Comparison of ENCODE assay signal across 23 cellular contexts in the genomic region with DNA sequence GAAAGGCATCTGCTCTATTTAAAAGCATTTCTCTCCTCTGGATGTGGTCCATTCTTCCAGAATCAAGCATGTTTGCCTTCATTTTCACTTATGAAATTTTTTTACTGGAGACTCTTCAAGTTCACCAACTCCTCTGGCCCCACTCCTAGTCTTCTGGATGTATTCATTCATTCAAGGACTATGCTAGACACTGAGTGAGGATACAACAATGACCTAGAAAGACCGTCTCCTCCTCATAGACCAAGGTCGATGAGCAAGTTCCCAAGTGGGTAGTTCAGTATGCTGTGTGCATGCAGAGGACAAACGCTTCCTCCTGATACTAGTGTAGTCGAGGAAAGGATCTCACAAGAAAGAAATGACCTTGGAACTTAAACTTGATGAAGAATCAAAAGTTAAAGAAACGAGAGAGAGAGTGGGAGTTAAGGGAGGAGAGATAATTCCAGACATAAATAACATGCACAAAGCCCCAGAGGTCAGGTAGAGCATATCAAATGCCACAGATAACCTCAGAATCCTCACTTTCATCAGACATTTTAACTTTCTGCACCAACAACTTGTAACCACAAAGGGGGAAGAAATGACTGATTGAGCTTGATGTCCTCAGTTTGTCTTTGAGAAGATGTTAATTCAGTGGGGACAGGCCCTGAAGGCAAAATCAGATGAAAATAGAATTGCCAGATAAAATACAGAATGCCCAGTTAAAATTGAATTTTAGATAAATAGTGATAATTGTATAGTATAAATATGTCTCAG.
DNase-seq lines count a peak whose midpoint lies in the region.
"Had no signal": no experiment of that assay in that cellular context is flagged by ENCODE, and none has a peak within 500 bp of the region (broad histone marks: within the 10 kb centered on the region; RNA-seq: fewer than 3 reads in every experiment).

No MANE protein-coding gene starts in this region.

- no peaks in the 10 kb centered on the region for H3K27me3 Mint-ChIP-seq in T-helper 2 cell treated with Interferon-gamma antibody and Interleukin-4, amounts not matched to agents 5 μg/mL and 100 μg/mL, for 36 hours (ENCODE audit: low read depth)
- H3K27me3 Mint-ChIP-seq in stimulated activated naive CD8-positive, alpha-beta T cell treated with anti-CD3 and anti-CD28 coated beads, Interleukin-15, Interleukin-2, amounts not matched to agents 100 ng/mL and 50 ng/mL, for 24 hours, result peaks cover 16% of the 10 kb centered on the region
- peaks cover 8 to 15% of the 10 kb centered on the region in 2 donors for H3K27me3 Mint-ChIP-seq in CD8-positive, alpha-beta memory T cell
- H3K27me3 Mint-ChIP-seq: activated CD4-positive, alpha-beta memory T cell treated with anti-CD3 and anti-CD28 coated beads, Interleukin-2, amount 10 ng/mL, durations not matched to agents 7 days and 5 days had no signal

- CTCF ChIA-PET in CD8-positive, alpha-beta memory T cell (lab: Charles Lee), result no interaction called here

- H3K4me1 Mint-ChIP-seq in T-helper 2 cell treated with Interferon-gamma antibody and Interleukin-4, amounts not matched to agents 5 μg/mL and 100 μg/mL, for 36 hours (ENCODE audit: low read depth), result peaks cover 17% of the 10 kb centered on the region
- peaks cover 32% of the 10 kb centered on the region for H3K4me1 Mint-ChIP-seq in stimulated activated naive CD8-positive, alpha-beta T cell treated with anti-CD3 and anti-CD28 coated beads, Interleukin-15, Interleukin-2, amounts not matched to agents 100 ng/mL and 50 ng/mL, for 24 hours (ENCODE audit: low read depth)
- no peaks in the 10 kb centered on the region for H3K4me1 Mint-ChIP-seq in CD8-positive, alpha-beta memory T cell
- H3K4me1 Mint-ChIP-seq: activated naive CD4-positive, alpha-beta T cell treated with anti-CD3 and anti-CD28 coated beads, Interleukin-2, amount 50 U/mL, for 24 hours; central memory CD8-positive, alpha-beta T cell; IgD-negative memory B cell had no signal

- no peak overlapping the region for H3K27ac ChIP-seq in CD8-positive, alpha-beta memory T cell (ENCODE audit: low read depth, low read length)
- H3K27ac ChIP-seq: GM23248, neutrophil, WERI-Rb-1 had no signal

- peaks cover 4% of the 10 kb centered on the region for H3K27me3 ChIP-seq in CD8-positive, alpha-beta memory T cell (ENCODE audit: insufficient read depth, low read length, poor library complexity, severe bottlenecking)
- H3K27me3 ChIP-seq: neutrophil, thyroid gland had no signal

- peak; percentile 9 for DNase-seq in activated CD4-positive, alpha-beta T cell treated with anti-CD3 and anti-CD28 coated beads for 48 hours
- no peak for DNase-seq in activated CD4-positive, alpha-beta T cell treated with anti-CD3 and anti-CD28 coated beads, Interleukin-2, amount 50 U/mL, for 4 hours
- peak; percentile 24 for DNase-seq in T-helper 2 cell treated with Interferon-gamma antibody and Interleukin-4, amounts not matched to agents 5 μg/mL and 100 μg/mL, for 36 hours (ENCODE audit: low spot score)
- DNase-seq in left kidney (ENCODE audit: low read depth, low spot score), result peak; percentile 19
- DNase-seq in stimulated activated CD4-positive, alpha-beta T cell treated with anti-CD3 and anti-CD28 coated beads, Interleukin-1b, Interleukin-23, amount 100 ng/mL, for 48 hours, result no peak
- no peak for DNase-seq in NCI-H446 treated with DMSO at 0.1 percent for 48 hours (lab: John Stamatoyannopoulos, UW)
- no peak for DNase-seq in CD8-positive, alpha-beta memory T cell
- DNase-seq: 8988T; activated CD4-positive, alpha-beta memory T cell treated with anti-CD3 and anti-CD28 coated beads, Interleukin-2, amount 10 ng/mL, durations not matched to agents 7 days and 5 days; activated T-cell treated with anti-CD3 and anti-CD28 coated beads, Interleukin-2, amount 50 U/mL, for 1 hour; DMS53; GM23248; HFFc6; mammary epithelial cell; NCI-H2081 treated with DMSO at 0.1 percent for 48 hours; thyroid gland; WERI-Rb-1 had no signal

- H3K4me3 Mint-ChIP-seq in T-helper 2 cell treated with Interferon-gamma antibody and Interleukin-4, amounts not matched to agents 5 μg/mL and 100 μg/mL, for 36 hours, result peak overlapping the region; percentile 2
- peak overlapping the region; percentile 12 for H3K4me3 Mint-ChIP-seq in stimulated activated naive CD8-positive, alpha-beta T cell treated with anti-CD3 and anti-CD28 coated beads, Interleukin-15, Interleukin-2, amounts not matched to agents 100 ng/mL and 50 ng/mL, for 24 hours
- H3K4me3 Mint-ChIP-seq in CD8-positive, alpha-beta memory T cell, result no peak overlapping the region
- H3K4me3 Mint-ChIP-seq: activated CD4-positive, alpha-beta memory T cell treated with anti-CD3 and anti-CD28 coated beads, Interleukin-2, amount 10 ng/mL, durations not matched to agents 7 days and 5 days; activated naive CD4-positive, alpha-beta T cell treated with anti-CD3 and anti-CD28 coated beads, Interleukin-2, amount 50 U/mL, for 24 hours; central memory CD8-positive, alpha-beta T cell; HFFc6; IgD-negative memory B cell had no signal

- H3K36me3 Mint-ChIP-seq in T-helper 2 cell treated with Interferon-gamma antibody and Interleukin-4, amounts not matched to agents 5 μg/mL and 100 μg/mL, for 36 hours (ENCODE audit: low read depth), result peaks cover 3% of the 10 kb centered on the region
- peaks cover 7% of the 10 kb centered on the region for H3K36me3 Mint-ChIP-seq in stimulated activated naive CD8-positive, alpha-beta T cell treated with anti-CD3 and anti-CD28 coated beads, Interleukin-15, Interleukin-2, amounts not matched to agents 100 ng/mL and 50 ng/mL, for 24 hours (ENCODE audit: low read depth)
- H3K36me3 Mint-ChIP-seq in CD8-positive, alpha-beta memory T cell, result peaks cover 0 to 3% (median 0%) of the 10 kb centered on the region in 3 donors
- H3K36me3 Mint-ChIP-seq: activated naive CD4-positive, alpha-beta T cell treated with anti-CD3 and anti-CD28 coated beads, Interleukin-2, amount 50 U/mL, for 24 hours; IgD-negative memory B cell had no signal

- H3K36me3 ChIP-seq in CD8-positive, alpha-beta memory T cell (ENCODE audit: insufficient read depth, low read length), result no peaks in the 10 kb centered on the region
- H3K36me3 ChIP-seq: neutrophil, thyroid gland, WERI-Rb-1 had no signal

- peaks cover 4% of the 10 kb centered on the region for H3K9me3 Mint-ChIP-seq in T-helper 2 cell treated with Interferon-gamma antibody and Interleukin-4, amounts not matched to agents 5 μg/mL and 100 μg/mL, for 36 hours
- H3K9me3 Mint-ChIP-seq in stimulated activated naive CD8-positive, alpha-beta T cell treated with anti-CD3 and anti-CD28 coated beads, Interleukin-15, Interleukin-2, amounts not matched to agents 100 ng/mL and 50 ng/mL, for 24 hours, result no peaks in the 10 kb centered on the region
- H3K9me3 Mint-ChIP-seq in CD8-positive, alpha-beta memory T cell, result peaks cover 0 to 4% (median 0%) of the 10 kb centered on the region in 5 donors
- H3K9me3 Mint-ChIP-seq: activated CD4-positive, alpha-beta memory T cell treated with anti-CD3 and anti-CD28 coated beads, Interleukin-2, amount 10 ng/mL, durations not matched to agents 7 days and 5 days; activated naive CD4-positive, alpha-beta T cell treated with anti-CD3 and anti-CD28 coated beads, Interleukin-2, amount 50 U/mL, for 24 hours; central memory CD8-positive, alpha-beta T cell; HFFc6 had no signal

- no peak overlapping the region for H3K4me3 ChIP-seq in CD8-positive, alpha-beta memory T cell (ENCODE audit: low read length)
- H3K4me3 ChIP-seq: GM23248, skin epidermis, thyroid gland had no signal

- H3K9me3 ChIP-seq in CD8-positive, alpha-beta memory T cell (ENCODE audit: low read length), result no peaks in the 10 kb centered on the region
- H3K9me3 ChIP-seq: neutrophil, thyroid gland had no signal

- POLR2A ChIA-PET in CD8-positive, alpha-beta memory T cell (lab: Charles Lee), result no interaction called here

- no peaks in the 10 kb centered on the region for H3K4me1 ChIP-seq in CD8-positive, alpha-beta memory T cell (ENCODE audit: insufficient read depth, low read length)
- H3K4me1 ChIP-seq: thyroid gland had no signal

- H3K27ac Mint-ChIP-seq in T-helper 2 cell treated with Interferon-gamma antibody and Interleukin-4, amounts not matched to agents 5 μg/mL and 100 μg/mL, for 36 hours, result peak overlapping the region; percentile 4
- peak overlapping the region; percentile 82 for H3K27ac Mint-ChIP-seq in stimulated activated naive CD8-positive, alpha-beta T cell treated with anti-CD3 and anti-CD28 coated beads, Interleukin-15, Interleukin-2, amounts not matched to agents 100 ng/mL and 50 ng/mL, for 24 hours
- no peak overlapping the region for H3K27ac Mint-ChIP-seq in CD8-positive, alpha-beta memory T cell
- H3K27ac Mint-ChIP-seq: activated CD4-positive, alpha-beta memory T cell treated with anti-CD3 and anti-CD28 coated beads, Interleukin-2, amount 10 ng/mL, durations not matched to agents 7 days and 5 days; activated naive CD4-positive, alpha-beta T cell treated with anti-CD3 and anti-CD28 coated beads, Interleukin-2, amount 50 U/mL, for 24 hours; HFFc6; IgD-negative memory B cell had no signal

Comparison
In these comparisons a context has a peak if more than half of its experiments do, and no peak if none do; other contexts are left out.
1. DNase-seq: peak in activated CD4-positive, alpha-beta T cell treated with anti-CD3 and anti-CD28 coated beads for 48 hours (single experiment), T-helper 2 cell treated with Interferon-gamma antibody and Interleukin-4, amounts not matched to agents 5 μg/mL and 100 μg/mL, for 36 hours (single experiment) and left kidney (single experiment); none in activated CD4-positive, alpha-beta T cell treated with anti-CD3 and anti-CD28 coated beads, Interleukin-2, amount 50 U/mL, for 4 hours (0 of 2), stimulated activated CD4-positive, alpha-beta T cell treated with anti-CD3 and anti-CD28 coated beads, Interleukin-1b, Interleukin-23, amount 100 ng/mL, for 48 hours (single experiment), NCI-H446 treated with DMSO at 0.1 percent for 48 hours (single experiment) and CD8-positive, alpha-beta memory T cell (0 of 5).
2. H3K27ac Mint-ChIP-seq: peak in T-helper 2 cell treated with Interferon-gamma antibody and Interleukin-4, amounts not matched to agents 5 μg/mL and 100 μg/mL, for 36 hours (single experiment) and stimulated activated naive CD8-positive, alpha-beta T cell treated with anti-CD3 and anti-CD28 coated beads, Interleukin-15, Interleukin-2, amounts not matched to agents 100 ng/mL and 50 ng/mL, for 24 hours (single experiment); none in CD8-positive, alpha-beta memory T cell (0 of 8).
3. H3K4me3 Mint-ChIP-seq: peak in T-helper 2 cell treated with Interferon-gamma antibody and Interleukin-4, amounts not matched to agents 5 μg/mL and 100 μg/mL, for 36 hours (single experiment) and stimulated activated naive CD8-positive, alpha-beta T cell treated with anti-CD3 and anti-CD28 coated beads, Interleukin-15, Interleukin-2, amounts not matched to agents 100 ng/mL and 50 ng/mL, for 24 hours (single experiment); none in CD8-positive, alpha-beta memory T cell (0 of 7).